Comparison of ENCODE assay signal across 16 cellular contexts in genomic region chr5:3179220-3179619, GRCh38.
DNase-seq lines count a peak whose midpoint lies in the region; TF ChIP-seq lines count a peak whose summit lies in the region.
"Had no signal": no experiment of that assay in that cellular context is flagged by ENCODE, and none has a peak within 500 bp of the region (broad histone marks: within the 10 kb centered on the region; RNA-seq: fewer than 3 reads in every experiment).

No MANE protein-coding gene starts in this region.

- WGBS in endodermal cell (ENCODE audit: insufficient coverage in 1 of 2, insufficient read length in 1 of 2), 2 experiments = 70 to 71% methylated on average over 2 to 5 of the region's 5 CpGs
- whole genome bisulfite sequencing in mesendoderm (ENCODE audit: extremely low coverage, insufficient coverage, low lambda C conversion rate) = no CpG with 5 or more reads among the region's 5 CpGs

- no peak overlapping the region for H3K23ac ChIP-seq in mesendoderm (ENCODE audit: low read length)

- H3K9me3 ChIP-seq in endodermal cell (ENCODE audit: control insufficient read depth, low read length) = no peaks in the 10 kb centered on the region
- H3K9me3 ChIP-seq: Caco-2 had no signal

- H3K27ac Mint-ChIP-seq in endodermal cell = no peak overlapping the region
- H3K27ac Mint-ChIP-seq: CD8-positive, alpha-beta memory T cell; HFFc6 had no signal

- no peak overlapping the region for H3K4me3 ChIP-seq in endodermal cell (ENCODE audit: low read length)
- H3K4me3 ChIP-seq in mesendoderm (ENCODE audit: low read length) = no peak overlapping the region
- H3K4me3 ChIP-seq: GM12878, K562 had no signal

- H2BK15ac ChIP-seq in mesendoderm (replicated peaks; ENCODE audit: low read depth) = no peak overlapping the region

- H3K4me2 ChIP-seq in mesendoderm (ENCODE audit: low read length) = no peak overlapping the region

- H3K9ac ChIP-seq in endodermal cell (ENCODE audit: extremely low read depth, low read length, poor library complexity, severe bottlenecking) = no peak overlapping the region
- no peak overlapping the region for H3K9ac ChIP-seq in mesendoderm (ENCODE audit: low read length)

- H3K36me3 ChIP-seq in endodermal cell (ENCODE audit: control insufficient read depth, insufficient read depth, low read length) = no peaks in the 10 kb centered on the region
- no peaks in the 10 kb centered on the region for H3K36me3 ChIP-seq in mesendoderm (ENCODE audit: control insufficient read depth, insufficient read depth, low read length)

- H3K27me3 ChIP-seq in endodermal cell (ENCODE audit: control insufficient read depth, insufficient read depth, low read length, poor library complexity, severe bottlenecking) = no peaks in the 10 kb centered on the region
- H3K27me3 ChIP-seq in mesendoderm (ENCODE audit: insufficient read depth, low read length, poor library complexity) = no peaks in the 10 kb centered on the region

- no peak overlapping the region for H2BK120ac ChIP-seq in mesendoderm (ENCODE audit: low read depth, low read length)

- no peak overlapping the region for H4K5ac ChIP-seq in mesendoderm (ENCODE audit: low read length)

- H3K4me1 Mint-ChIP-seq in endodermal cell = no peaks in the 10 kb centered on the region
- H3K4me1 Mint-ChIP-seq: CD8-positive, alpha-beta memory T cell had no signal

- peaks cover 9% of the 10 kb centered on the region for H3K27me3 Mint-ChIP-seq in endodermal cell (ENCODE audit: insufficient read depth)
- H3K27me3 Mint-ChIP-seq: CD8-positive, alpha-beta memory T cell had no signal

- H3K4ac ChIP-seq in mesendoderm (ENCODE audit: low read depth, low read length) = no peak overlapping the region

- no peak overlapping the region for H3K56ac ChIP-seq in mesendoderm (ENCODE audit: low read length)

- peak; percentile 75 for TF ChIP-seq CTCF in endodermal cell (conservative IDR thresholded peaks at IDR 0.05)

- no peak overlapping the region for H2AK5ac ChIP-seq in mesendoderm (ENCODE audit: low read length)

- H3K79me2 ChIP-seq in mesendoderm (ENCODE audit: control insufficient read depth, insufficient read depth, low read length) = no peaks in the 10 kb centered on the region

- no peaks in the 10 kb centered on the region for H3K9me3 Mint-ChIP-seq in endodermal cell

- peak; percentile 55 for DNase-seq in ELF-1 (ENCODE audit: low read depth, low spot score)
- peak; percentile 10 for DNase-seq in HT-29 (ENCODE audit: low spot score)
- DNase-seq in endodermal cell = peak; percentile 86
- DNase-seq in mesendoderm = peak; percentile 47
- DNase-seq in NCI-H1105 (lab: John Stamatoyannopoulos, UW) = no peak
- DNase-seq in SIG-M5 treated with dmso at 0.1 percent for 504 hours (lab: John Stamatoyannopoulos, UW; ENCODE audit: unreplicated experiment) = no peak
- DNase-seq in C1 segment of cervical spinal cord (lab: John Stamatoyannopoulos, UW) = no peak
- DNase-seq: Caco-2; CD8-positive, alpha-beta memory T cell; DMS53; GOT3; HCEC 1CT; HFFc6 had no signal

- no peak overlapping the region for H3K4me3 Mint-ChIP-seq in endodermal cell
- H3K4me3 Mint-ChIP-seq: CD8-positive, alpha-beta memory T cell; HFFc6 had no signal

- H3K27ac ChIP-seq in endodermal cell (ENCODE audit: low read depth, low read length) (no peak overlapping the region), mesendoderm (ENCODE audit: low read depth, low read length) (no peak overlapping the region)
- H3K27ac ChIP-seq: HL-60 had no signal

- no peaks in the 10 kb centered on the region for H3K36me3 Mint-ChIP-seq in endodermal cell (ENCODE audit: low read depth)
- H3K36me3 Mint-ChIP-seq: CD8-positive, alpha-beta memory T cell had no signal

- no peaks in the 10 kb centered on the region for H3K79me1 ChIP-seq in mesendoderm (ENCODE audit: low read length)

- no peak overlapping the region for H2BK5ac ChIP-seq in mesendoderm (ENCODE audit: low read length)

- no peak overlapping the region for H4K8ac ChIP-seq in mesendoderm (ENCODE audit: low read depth, low read length)

- no peak overlapping the region for H3K18ac ChIP-seq in mesendoderm (ENCODE audit: low read length)

- no peaks in the 10 kb centered on the region for H3K4me1 ChIP-seq in endodermal cell (ENCODE audit: control insufficient read depth, insufficient read depth, low read length)
- no peaks in the 10 kb centered on the region for H3K4me1 ChIP-seq in mesendoderm (ENCODE audit: control insufficient read depth, low read depth, low read length)
- H3K4me1 ChIP-seq: Caco-2 had no signal

Comparison
In these comparisons a context has a peak if more than half of its experiments do, and no peak if none do; other contexts are left out.
1. DNase-seq: peak in ELF-1 (single experiment), HT-29 (single experiment), endodermal cell (single experiment) and mesendoderm (single experiment); none in NCI-H1105 (single experiment), SIG-M5 treated with dmso at 0.1 percent for 504 hours (single experiment) and C1 segment of cervical spinal cord (0 of 14).